ENCODE assay signal across 38 cellular contexts in genomic region chr1:207494171-207494570, GRCh38. TPM values are rescaled to one million over a fixed set of nuclear protein-coding genes. Genes with fewer than 3 reads are reported as not detected.
"Had no signal": no experiment of that assay in that cellular context is flagged by ENCODE, and none has a peak within 500 bp of the region (broad histone marks: within the 10 kb centered on the region; RNA-seq: fewer than 3 reads in every experiment).

No MANE protein-coding gene starts in this region.

- H3K4me3 ChIP-seq: MG63 had no signal

- H3K36me3 ChIP-seq: MG63 had no signal

- H3K9me3 ChIP-seq: MG63 had no signal

- DNase-seq: Karpas-422, Kasumi-1, MG63, MM.1S, MV-4-11, NCI-H1048, NCI-H1092, NCI-H1092 treated with DMSO at 0.1 percent for 48 hours, NCI-H1105, NCI-H1105 treated with DMSO at 0.1 percent for 48 hours, NCI-H1417, NCI-H1417 treated with DMSO at 0.1 percent for 48 hours, NCI-H1436, NCI-H1436 treated with DMSO at 0.1 percent for 48 hours, NCI-H146, NCI-H1694, NCI-H1694 treated with DMSO at 0.1 percent for 48 hours, NCI-H187, NCI-H187 treated with DMSO at 0.1 percent for 48 hours, NCI-H1930, NCI-H2029, NCI-H2029 treated with DMSO at 0.1 percent for 48 hours, NCI-H2081, NCI-H2081 treated with DMSO at 0.1 percent for 48 hours, NCI-H2107, NCI-H2171, NCI-H2171 treated with DMSO at 0.1 percent for 48 hours, NCI-H2227 treated with DMSO at 0.1 percent for 48 hours, NCI-H226, NCI-H345, NCI-H446, NCI-H446 treated with DMSO at 0.1 percent for 48 hours, NCI-H510A, NCI-H510A treated with DMSO at 0.1 percent for 48 hours had no signal

RNA-seq across cellular contexts. Expression of gene CR1, which starts 1.8 kb away (rescaled TPM):
- total RNA-seq: LHCN-M2, M059J, MCF 10A, NCI-H460 had no signal

RNA-seq across cellular contexts. Expression of gene CR2, which starts 40.0 kb away (rescaled TPM):
- total RNA-seq: LHCN-M2, M059J, MCF 10A had no signal
